Comparison of ENCODE assay signal across 25 cellular contexts in genomic region chr6:89289710-89290109, GRCh38. TPM values are rescaled to one million over a fixed set of nuclear protein-coding genes. Genes with fewer than 3 reads are reported as not detected.
DNase-seq lines count a peak whose midpoint lies in the region; ATAC-seq and TF ChIP-seq lines count a peak whose summit lies in the region.
"Had no signal": no experiment of that assay in that cellular context is flagged by ENCODE, and none has a peak within 500 bp of the region (broad histone marks: within the 10 kb centered on the region; RNA-seq: fewer than 3 reads in every experiment).

No MANE protein-coding gene starts in this region.

- no peak overlapping the region for H2AFZ ChIP-seq in MM.1S (ENCODE audit: low read length)

- TF ChIP-seq CTCF in MM.1S (IDR thresholded peaks at IDR 0.05; ENCODE audit: low read length) = no peak

- H3K36me3 Mint-ChIP-seq in T-helper 17 cell (ENCODE audit: low read depth) = no peaks in the 10 kb centered on the region
- H3K36me3 Mint-ChIP-seq: CD14-positive monocyte; CD8-positive, alpha-beta memory T cell had no signal

- DNase-seq in NOMO-1 treated with DMSO at 0.1 percent for 48 hours (lab: John Stamatoyannopoulos, UW; ENCODE audit: unreplicated experiment) (peak; percentile 6), NOMO-1 (lab: John Stamatoyannopoulos, UW; ENCODE audit: unreplicated experiment in 2 of 2) (no peak), MV-4-11 (lab: John Stamatoyannopoulos, UW) (peak; percentile 7), T-helper 17 cell (no peak), sciatic nerve (ENCODE audit: low spot score) (peak; percentile 7), MM.1S (no peak)
- no peak for DNase-seq in activated CD4-positive, alpha-beta T cell treated with anti-CD3 and anti-CD28 coated beads for 48 hours
- DNase-seq: 8988T; ACHN; BE2C; CD8-positive, alpha-beta memory T cell; DMS 273 treated with DMSO at 0.1 percent for 48 hours; DMS79; EL; GDM1; KG1; MG63; NCI-H1105 treated with DMSO at 0.1 percent for 48 hours; NCI-H2029; NCI-H446 treated with DMSO at 0.1 percent for 48 hours; NCI-H526; SIG-M5 had no signal

- H3K4me2 ChIP-seq in MM.1S (ENCODE audit: low read depth, low read length) = no peak overlapping the region

- no peaks in the 10 kb centered on the region for H3K9me2 ChIP-seq in MM.1S (replicated peaks; ENCODE audit: insufficient read depth, low read length)

- H3K36me3 ChIP-seq in MM.1S (replicated peaks; ENCODE audit: insufficient read depth, low read length) = no peaks in the 10 kb centered on the region
- H3K36me3 ChIP-seq: BE2C, MG63 had no signal

- ATAC-seq in T-helper 17 cell (no peak), sciatic nerve (no peak)
- ATAC-seq: HCT116 had no signal

- H3F3A ChIP-seq in MM.1S (ENCODE audit: insufficient read depth, low read length) = no peaks in the 10 kb centered on the region

- no peaks in the 10 kb centered on the region for H3K9me3 ChIP-seq in T-helper 17 cell (ENCODE audit: control insufficient read depth, low read length, poor library complexity, severe bottlenecking)
- H3K9me3 ChIP-seq in MM.1S (replicated peaks; ENCODE audit: insufficient read depth, low read length) = no peaks in the 10 kb centered on the region
- H3K9me3 ChIP-seq: BE2C, MG63 had no signal

- H3K9ac ChIP-seq in MM.1S (ENCODE audit: low read length) = no peak overlapping the region

- H3K4me3 ChIP-seq in MM.1S (ENCODE audit: low read length) = no peak overlapping the region
- H3K4me3 ChIP-seq: MG63, SK-N-MC had no signal

- H3K4me1 ChIP-seq in MM.1S (ENCODE audit: low read length) = peaks cover 7% of the 10 kb centered on the region; the same call in 1 of the 2 replicates
- H3K4me1 ChIP-seq: BE2C had no signal

- intact Hi-C loops in sciatic nerve (cut with DNase I) = no loop called here

- H3K4me1 Mint-ChIP-seq in T-helper 17 cell = peaks cover 7% of the 10 kb centered on the region
- H3K4me1 Mint-ChIP-seq: CD8-positive, alpha-beta memory T cell had no signal

- peak overlapping the region; percentile 21 for H3K27ac Mint-ChIP-seq in T-helper 17 cell

- H3K4me3 Mint-ChIP-seq in T-helper 17 cell = no peak overlapping the region
- H3K4me3 Mint-ChIP-seq: CD14-positive monocyte; CD8-positive, alpha-beta memory T cell had no signal

- H3K79me2 ChIP-seq in MM.1S (ENCODE audit: low read length) = no peaks in the 10 kb centered on the region

- H3K27me3 Mint-ChIP-seq in T-helper 17 cell = no peaks in the 10 kb centered on the region
- H3K27me3 Mint-ChIP-seq: CD8-positive, alpha-beta memory T cell had no signal

- H3K27ac ChIP-seq in MM.1S (ENCODE audit: low read length) = no peak overlapping the region
- H3K27ac ChIP-seq: SK-N-MC had no signal

- H4K20me1 ChIP-seq in MM.1S (ENCODE audit: insufficient read depth, low read length) = no peaks in the 10 kb centered on the region

- H3K27me3 ChIP-seq in MM.1S (replicated peaks; ENCODE audit: insufficient read depth, low read length) = no peaks in the 10 kb centered on the region
- H3K27me3 ChIP-seq: BE2C, MG63 had no signal

RNA-seq across cellular contexts. Expression of gene GABRR2, which starts 25.4 kb away (rescaled TPM):
- total RNA-seq in T-helper 17 cell (1 to 10 TPM in 1 of 2 donors, under 1 TPM in 1; 0.65 to 1.4 TPM), sciatic nerve (1.7 TPM)

Comparison
In these comparisons a context has a peak if more than half of its experiments do, and no peak if none do; other contexts are left out.
1. DNase-seq: peak in NOMO-1 treated with DMSO at 0.1 percent for 48 hours (single experiment), MV-4-11 (single experiment) and sciatic nerve (single experiment); none in NOMO-1 (0 of 2), T-helper 17 cell (0 of 3), activated CD4-positive, alpha-beta T cell treated with anti-CD3 and anti-CD28 coated beads for 48 hours (single experiment) and MM.1S (single experiment).